ENCODE assay signal across 8 cellular contexts in the genomic region with DNA sequence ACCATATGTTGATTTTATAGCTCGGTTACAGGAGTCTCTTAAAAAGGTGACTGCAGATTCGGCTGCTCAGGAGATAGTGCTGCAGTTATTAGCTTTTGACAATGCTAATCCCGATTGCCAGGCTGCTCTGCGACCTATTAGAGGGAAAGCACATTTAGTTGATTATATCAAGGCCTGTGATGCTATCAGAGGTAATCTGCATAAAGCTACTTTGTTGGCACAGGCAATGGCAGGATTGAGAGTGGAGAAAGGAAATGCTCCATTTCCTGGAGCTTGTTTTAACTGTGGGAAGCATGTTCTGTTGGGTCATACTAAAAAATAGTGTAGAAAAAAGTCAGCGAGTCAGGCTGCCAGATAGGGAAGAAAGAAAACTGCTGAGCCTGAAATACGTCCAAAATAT.
DNase-seq lines count a peak whose midpoint lies in the region; ATAC-seq and TF ChIP-seq lines count a peak whose summit lies in the region.
"Not testable (repeated sequence)": the region's sequence is repeated elsewhere in the genome, so short reads cannot be mapped to it uniquely, and the experiment has no call there.

No MANE protein-coding gene starts in this region.

- H2AK5ac ChIP-seq in mesendoderm (ENCODE audit: low read length), result not testable (repeated sequence)

- H3K36me3 Mint-ChIP-seq in neural progenitor cell, result not testable (repeated sequence)

- H3K4me3 ChIP-seq in fibroblast of the aortic adventitia (ENCODE audit: low read depth, low read length); mesendoderm (ENCODE audit: low read length); neural progenitor cell; vagina: not testable (repeated sequence)

- ATAC-seq in SK-N-SH treated with all-trans-retinoic acid at 6 μM for 48 hours, result not testable (repeated sequence)

- intact Hi-C loops in vagina (cut with DNase I), result not testable (repeated sequence)

- peaks cover 16% of the 10 kb centered on the region for H3K27me3 Mint-ChIP-seq in neural progenitor cell (ENCODE audit: insufficient read depth, low read depth)

- not testable (repeated sequence) for H3K4ac ChIP-seq in mesendoderm (ENCODE audit: low read depth, low read length)

- not testable (repeated sequence) for H3K27me3 ChIP-seq in mesendoderm (ENCODE audit: insufficient read depth, low read length, poor library complexity); neural progenitor cell; vagina

- peak overlapping the region; percentile 9 for H2AFZ ChIP-seq in neural progenitor cell (replicated peaks)

- H3K9ac ChIP-seq in mesendoderm (ENCODE audit: low read length); neural progenitor cell: not testable (repeated sequence)

- not testable (repeated sequence) for H3K79me2 ChIP-seq in mesendoderm (ENCODE audit: control insufficient read depth, insufficient read depth, low read length); neural progenitor cell (ENCODE audit: low read depth)

- peaks cover 12% of the 10 kb centered on the region for H3K9me3 ChIP-seq in neural progenitor cell (ENCODE audit: low read depth)
- H3K9me3 ChIP-seq in vagina, result not testable (repeated sequence)

- H3K18ac ChIP-seq in mesendoderm (ENCODE audit: low read length), result not testable (repeated sequence)

- not testable (repeated sequence) for H2BK5ac ChIP-seq in mesendoderm (ENCODE audit: low read length)

- H3K4me1 Mint-ChIP-seq in neural progenitor cell, result peaks cover 16% of the 10 kb centered on the region

- peak; percentile 51 for DNase-seq in NCI-H2171 treated with DMSO at 0.1 percent for 48 hours (lab: John Stamatoyannopoulos, UW)
- peak; percentile 60 for DNase-seq in dermis blood vessel endothelial cell
- DNase-seq in fibroblast of the aortic adventitia (ENCODE audit: low read depth), result peak; percentile 12
- DNase-seq in mesendoderm, result peak; percentile 30
- not testable (repeated sequence) for DNase-seq in neural progenitor cell (ENCODE audit: low spot score); vagina (ENCODE audit: extremely low spot score in 2 of 2)
- DNase-seq in stromal cell of bone marrow (ENCODE audit: low read depth), result peak; percentile 7

- H3K36me3 ChIP-seq in mesendoderm (ENCODE audit: control insufficient read depth, insufficient read depth, low read length); neural progenitor cell; vagina: not testable (repeated sequence)

- not testable (repeated sequence) for H3K4me1 ChIP-seq in mesendoderm (ENCODE audit: control insufficient read depth, low read depth, low read length)
- peaks cover 11% of the 10 kb centered on the region for H3K4me1 ChIP-seq in neural progenitor cell
- peaks cover 23% of the 10 kb centered on the region for H3K4me1 ChIP-seq in vagina

- H3K27ac Mint-ChIP-seq in neural progenitor cell, result not testable (repeated sequence)

- H3K23ac ChIP-seq in mesendoderm (ENCODE audit: low read length), result not testable (repeated sequence)

- H3K4me2 ChIP-seq in mesendoderm (ENCODE audit: low read length); neural progenitor cell: not testable (repeated sequence)

- not testable (repeated sequence) for H4K8ac ChIP-seq in mesendoderm (ENCODE audit: low read depth, low read length)

- not testable (repeated sequence) for H2BK120ac ChIP-seq in mesendoderm (ENCODE audit: low read depth, low read length)

- peaks cover 18% of the 10 kb centered on the region for H3K9me3 Mint-ChIP-seq in neural progenitor cell

- H3K27ac ChIP-seq in mesendoderm (ENCODE audit: low read depth, low read length); neural progenitor cell: not testable (repeated sequence)
- H3K27ac ChIP-seq in vagina, result peak overlapping the region; percentile 57

- TF ChIP-seq POLR2A in vagina (IDR thresholded peaks at IDR 0.05), result not testable (repeated sequence)

- H3K4me3 Mint-ChIP-seq in neural progenitor cell, result not testable (repeated sequence)

- no CpG with 5 or more reads among the region's 6 CpGs for WGBS in mesendoderm (ENCODE audit: extremely low coverage, insufficient coverage, low lambda C conversion rate)

- H4K20me1 ChIP-seq in neural progenitor cell (ENCODE audit: low read depth), result not testable (repeated sequence)

- H3F3A ChIP-seq in neural progenitor cell (ENCODE audit: low read depth), result not testable (repeated sequence)

- H3K56ac ChIP-seq in mesendoderm (ENCODE audit: low read length), result not testable (repeated sequence)

- not testable (repeated sequence) for H2BK15ac ChIP-seq in mesendoderm (replicated peaks; ENCODE audit: low read depth)

- TF ChIP-seq CTCF in fibroblast of the aortic adventitia (IDR thresholded peaks at IDR 0.05; ENCODE audit: insufficient read depth, low read length); neural progenitor cell (IDR thresholded peaks at IDR 0.05); vagina (IDR thresholded peaks at IDR 0.05): not testable (repeated sequence)

- not testable (repeated sequence) for H3K79me1 ChIP-seq in mesendoderm (ENCODE audit: low read length)

- not testable (repeated sequence) for H4K5ac ChIP-seq in mesendoderm (ENCODE audit: low read length)

TF ChIP-seq in SK-N-SH treated with all-trans-retinoic acid at 6 μM for 48 hours, 23 proteins besides CTCF, POLR2A, EP300 and RAD21:
- peak; percentile 35; the same call in 1 of the 2 replicates for TF ChIP-seq TCF4 (CRISPR knock-in tag; IDR thresholded peaks at IDR 0.05; ENCODE audit: borderline replicate concordance)
TF ChIP-seq in SK-N-SH treated with all-trans-retinoic acid at 6 μM for 48 hours: peak in this region for 1; not testable (repeated sequence) for 22.
